8 cellular contexts compared by ENCODE assay signal in the genomic region with DNA sequence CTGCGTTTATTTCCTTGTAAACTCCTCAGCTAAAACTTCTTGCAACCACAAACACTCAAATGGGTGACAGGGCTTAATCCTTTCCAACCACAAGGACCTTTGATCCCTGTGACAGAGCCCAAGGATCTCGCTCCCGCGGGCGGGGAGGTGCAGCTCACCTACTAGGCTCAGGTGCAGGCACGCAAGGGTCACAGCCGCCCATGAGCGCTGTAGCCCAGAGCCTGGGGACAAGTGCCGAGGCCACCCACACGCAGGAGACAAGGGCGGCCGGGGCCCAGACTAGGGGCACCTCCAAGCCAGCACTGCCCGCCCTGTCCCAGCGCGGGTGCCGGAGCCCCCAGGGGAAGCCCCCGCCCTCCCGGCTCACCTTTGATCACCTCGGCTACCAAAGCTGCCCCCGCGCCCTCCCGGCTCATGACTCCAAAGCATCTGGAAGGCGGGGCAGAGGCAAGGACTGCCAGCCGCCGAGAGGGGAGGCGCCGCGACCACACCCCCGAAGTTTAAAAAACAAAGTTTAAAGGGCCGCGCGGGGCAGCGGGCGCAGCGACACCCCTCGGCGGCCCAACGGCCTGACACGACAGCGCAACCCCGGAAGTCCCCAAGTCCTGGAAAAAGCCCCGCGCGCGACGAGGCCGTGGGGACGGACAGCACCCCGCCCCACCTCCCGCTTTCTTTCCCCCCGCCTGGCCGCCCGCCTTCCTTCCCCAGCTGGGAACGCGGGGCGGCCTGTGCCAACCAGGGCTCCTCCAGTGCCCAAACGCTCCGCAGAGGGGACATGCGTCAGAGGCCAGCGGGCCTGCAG. TPM values are rescaled to one million over a fixed set of nuclear protein-coding genes. Genes with fewer than 3 reads are reported as not detected.
DNase-seq lines count a peak whose midpoint lies in the region; ATAC-seq and TF ChIP-seq lines count a peak whose summit lies in the region.

No MANE protein-coding gene starts in this region.

- peaks cover 3% of the 10 kb centered on the region for H3K4me1 ChIP-seq in endodermal cell (ENCODE audit: control insufficient read depth, insufficient read depth, low read length)

- no peaks in the 10 kb centered on the region for H3K9me3 Mint-ChIP-seq in endodermal cell

- no peaks in the 10 kb centered on the region for H3K27me3 Mint-ChIP-seq in endodermal cell (ENCODE audit: insufficient read depth)

- H3K27ac ChIP-seq in endodermal cell (ENCODE audit: low read depth, low read length), result no peak overlapping the region

- H3K27ac Mint-ChIP-seq in endodermal cell, result peak overlapping the region; percentile 71

- H3K36me3 Mint-ChIP-seq in endodermal cell (ENCODE audit: low read depth), result peaks cover 4% of the 10 kb centered on the region

- no peaks in the 10 kb centered on the region for H3K27me3 ChIP-seq in endodermal cell (ENCODE audit: control insufficient read depth, insufficient read depth, low read length, poor library complexity, severe bottlenecking)

- H3K4me3 ChIP-seq in endodermal cell (ENCODE audit: low read length), result peak overlapping the region; percentile 84

- H3K4me1 Mint-ChIP-seq in endodermal cell, result peaks cover 26% of the 10 kb centered on the region

- WGBS in endodermal cell (ENCODE audit: insufficient coverage in 1 of 2, insufficient read length in 1 of 2), 2 experiments, result 0 to 1% methylated on average over 4 to 60 of the region's 60 CpGs

- H3K4me3 Mint-ChIP-seq in endodermal cell, result peak overlapping the region; percentile 67

- ATAC-seq in HG02642 (IDR thresholded peaks at IDR 0.05; ENCODE audit: poor library complexity, unreplicated experiment), result peak; percentile 95

- no peaks in the 10 kb centered on the region for H3K9me3 ChIP-seq in endodermal cell (ENCODE audit: control insufficient read depth, low read length)

- DNase-seq in NCI-H345 (lab: John Stamatoyannopoulos, UW) (peak; percentile 19), NCI-H345 treated with DMSO at 0.1 percent for 48 hours (lab: John Stamatoyannopoulos, UW; ENCODE audit: unreplicated experiment) (no peak), NCI-H69 (lab: John Stamatoyannopoulos, UW) (peak; percentile 73), endodermal cell (peak; percentile 95), midbrain (lab: John Stamatoyannopoulos, UW) (peak; percentile 88)
- peak; percentile 75 for DNase-seq in activated CD8-positive, alpha-beta memory T cell treated with anti-CD3 and anti-CD28 coated beads, Interleukin-2, amount 50 U/mL, for 4 hours
- peak; percentile 55 to 56 for DNase-seq in stimulated activated CD8-positive, alpha-beta memory T cell treated with anti-CD3 and anti-CD28 coated beads, Interleukin-15, amount 100 ng/mL, for 4 hours (ENCODE audit: low read depth in 2 of 2)

- peak overlapping the region; percentile 69 for H3K9ac ChIP-seq in endodermal cell (ENCODE audit: extremely low read depth, low read length, poor library complexity, severe bottlenecking)

- peak; percentile 82 for TF ChIP-seq CTCF in endodermal cell (conservative IDR thresholded peaks at IDR 0.05)

- peaks cover 9% of the 10 kb centered on the region for H3K36me3 ChIP-seq in endodermal cell (ENCODE audit: control insufficient read depth, insufficient read depth, low read length)

RNA-seq across cellular contexts. Expression of gene CDC14B, which starts 53.0 kb away (rescaled TPM):
- 10 to 100 TPM; 47.5 to 48.3 TPM for total RNA-seq in endodermal cell
- polyA plus RNA-seq in endodermal cell (2013, experiment 1 of 2), result 16.4 TPM
- polyA plus RNA-seq in endodermal cell (2013, experiment 2 of 2), result 17.9 TPM
